In the genomic region with DNA sequence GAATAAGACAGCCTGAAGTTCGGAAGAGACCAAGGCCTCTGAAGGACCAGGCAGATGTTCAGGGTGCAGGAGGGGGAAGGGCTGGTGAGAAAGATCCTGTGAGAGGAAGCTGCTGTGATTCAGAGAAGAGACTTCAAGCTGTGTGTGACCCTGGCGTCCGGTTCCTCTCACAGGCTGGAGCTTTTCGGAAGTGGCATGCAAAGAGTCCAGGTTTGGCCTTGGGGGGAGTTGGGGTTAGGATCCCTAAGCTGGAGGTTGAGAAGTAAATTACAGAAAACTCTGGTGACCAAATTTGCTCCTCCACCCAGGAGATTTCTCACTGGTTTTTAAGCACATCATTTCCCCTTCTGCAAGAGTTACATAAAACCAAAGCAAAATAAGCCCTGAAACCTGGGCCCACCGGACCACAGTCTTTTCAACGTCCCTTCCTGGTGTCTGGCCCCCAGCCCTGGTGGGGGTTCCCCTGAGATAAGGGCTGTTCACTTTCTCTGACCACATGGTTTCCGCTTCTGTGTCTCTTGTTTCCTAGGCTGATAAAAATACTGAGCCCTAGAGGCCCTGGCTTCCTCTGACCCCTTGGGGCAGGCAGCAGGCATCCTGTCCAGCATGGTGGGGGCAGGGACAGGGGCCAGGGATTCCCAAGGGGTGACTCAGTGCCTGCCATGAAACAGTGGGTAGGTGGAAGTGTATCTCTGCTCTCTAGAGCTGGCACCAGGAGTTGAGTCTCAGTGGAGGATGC, we compare ENCODE assay signal across 1 cellular context.
TF ChIP-seq lines count a peak whose summit lies in the region.

No MANE protein-coding gene starts in this region.

TF ChIP-seq in HepG2, 621 proteins besides CTCF, POLR2A, EP300 and RAD21:
- TF ChIP-seq, protein P1, sequence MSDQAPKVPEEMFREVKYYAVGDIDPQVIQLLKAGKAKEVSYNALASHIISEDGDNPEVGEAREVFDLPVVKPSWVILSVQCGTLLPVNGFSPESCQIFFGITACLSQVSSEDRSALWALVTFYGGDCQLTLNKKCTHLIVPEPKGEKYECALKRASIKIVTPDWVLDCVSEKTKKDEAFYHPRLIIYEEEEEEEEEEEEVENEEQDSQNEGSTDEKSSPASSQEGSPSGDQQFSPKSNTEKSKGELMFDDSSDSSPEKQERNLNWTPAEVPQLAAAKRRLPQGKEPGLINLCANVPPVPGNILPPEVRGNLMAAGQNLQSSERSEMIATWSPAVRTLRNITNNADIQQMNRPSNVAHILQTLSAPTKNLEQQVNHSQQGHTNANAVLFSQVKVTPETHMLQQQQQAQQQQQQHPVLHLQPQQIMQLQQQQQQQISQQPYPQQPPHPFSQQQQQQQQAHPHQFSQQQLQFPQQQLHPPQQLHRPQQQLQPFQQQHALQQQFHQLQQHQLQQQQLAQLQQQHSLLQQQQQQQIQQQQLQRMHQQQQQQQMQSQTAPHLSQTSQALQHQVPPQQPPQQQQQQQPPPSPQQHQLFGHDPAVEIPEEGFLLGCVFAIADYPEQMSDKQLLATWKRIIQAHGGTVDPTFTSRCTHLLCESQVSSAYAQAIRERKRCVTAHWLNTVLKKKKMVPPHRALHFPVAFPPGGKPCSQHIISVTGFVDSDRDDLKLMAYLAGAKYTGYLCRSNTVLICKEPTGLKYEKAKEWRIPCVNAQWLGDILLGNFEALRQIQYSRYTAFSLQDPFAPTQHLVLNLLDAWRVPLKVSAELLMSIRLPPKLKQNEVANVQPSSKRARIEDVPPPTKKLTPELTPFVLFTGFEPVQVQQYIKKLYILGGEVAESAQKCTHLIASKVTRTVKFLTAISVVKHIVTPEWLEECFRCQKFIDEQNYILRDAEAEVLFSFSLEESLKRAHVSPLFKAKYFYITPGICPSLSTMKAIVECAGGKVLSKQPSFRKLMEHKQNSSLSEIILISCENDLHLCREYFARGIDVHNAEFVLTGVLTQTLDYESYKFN (CRISPR knock-in tag; conservative IDR thresholded peaks at IDR 0.05), result 0 out of 2 replicates have a peak, but pooled peaks have one; percentile 14
- TF ChIP-seq ZNF841 (CRISPR knock-in tag; IDR thresholded peaks at IDR 0.05; ENCODE audit: borderline replicate concordance) (no peak), RARA (CRISPR knock-in tag; IDR thresholded peaks at IDR 0.05) (peak; percentile 42; the same call in 1 of the 2 replicates), JUN (CRISPR knock-in tag; IDR thresholded peaks at IDR 0.05) (peak; percentile 67), POLR2G (IDR thresholded peaks at IDR 0.05; ENCODE audit: low read depth, low read length) (peak; percentile 11; the same call in 1 of the 2 replicates), ELF3 (CRISPR knock-in tag; IDR thresholded peaks at IDR 0.05) (0 out of 2 replicates have a peak, but pooled peaks have one; percentile 18), TEAD3 (CRISPR knock-in tag; optimal IDR thresholded peaks at IDR 0.05; ENCODE audit: borderline replicate concordance) (peak; percentile 76), FOSL2 (CRISPR knock-in tag; IDR thresholded peaks at IDR 0.05) (peak; percentile 90), ATM (IDR thresholded peaks at IDR 0.05; ENCODE audit: borderline replicate concordance) (no peak), GABPA (IDR thresholded peaks at IDR 0.05; ENCODE audit: low read depth, low read length) (no peak), GABPA (CRISPR knock-in tag; IDR thresholded peaks at IDR 0.05; ENCODE audit: low read depth) (peak; percentile 43), ETV5 (CRISPR knock-in tag; IDR thresholded peaks at IDR 0.05; ENCODE audit: borderline replicate concordance) (peak; percentile 56; the same call in 1 of the 2 replicates)
- TF ChIP-seq, protein P2, sequence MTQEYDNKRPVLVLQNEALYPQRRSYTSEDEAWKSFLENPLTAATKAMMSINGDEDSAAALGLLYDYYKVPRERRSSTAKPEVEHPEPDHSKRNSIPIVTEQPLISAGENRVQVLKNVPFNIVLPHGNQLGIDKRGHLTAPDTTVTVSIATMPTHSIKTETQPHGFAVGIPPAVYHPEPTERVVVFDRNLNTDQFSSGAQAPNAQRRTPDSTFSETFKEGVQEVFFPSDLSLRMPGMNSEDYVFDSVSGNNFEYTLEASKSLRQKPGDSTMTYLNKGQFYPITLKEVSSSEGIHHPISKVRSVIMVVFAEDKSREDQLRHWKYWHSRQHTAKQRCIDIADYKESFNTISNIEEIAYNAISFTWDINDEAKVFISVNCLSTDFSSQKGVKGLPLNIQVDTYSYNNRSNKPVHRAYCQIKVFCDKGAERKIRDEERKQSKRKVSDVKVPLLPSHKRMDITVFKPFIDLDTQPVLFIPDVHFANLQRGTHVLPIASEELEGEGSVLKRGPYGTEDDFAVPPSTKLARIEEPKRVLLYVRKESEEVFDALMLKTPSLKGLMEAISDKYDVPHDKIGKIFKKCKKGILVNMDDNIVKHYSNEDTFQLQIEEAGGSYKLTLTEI (CRISPR knock-in tag; conservative IDR thresholded peaks at IDR 0.05), result no peak
- TF ChIP-seq, protein P3, sequence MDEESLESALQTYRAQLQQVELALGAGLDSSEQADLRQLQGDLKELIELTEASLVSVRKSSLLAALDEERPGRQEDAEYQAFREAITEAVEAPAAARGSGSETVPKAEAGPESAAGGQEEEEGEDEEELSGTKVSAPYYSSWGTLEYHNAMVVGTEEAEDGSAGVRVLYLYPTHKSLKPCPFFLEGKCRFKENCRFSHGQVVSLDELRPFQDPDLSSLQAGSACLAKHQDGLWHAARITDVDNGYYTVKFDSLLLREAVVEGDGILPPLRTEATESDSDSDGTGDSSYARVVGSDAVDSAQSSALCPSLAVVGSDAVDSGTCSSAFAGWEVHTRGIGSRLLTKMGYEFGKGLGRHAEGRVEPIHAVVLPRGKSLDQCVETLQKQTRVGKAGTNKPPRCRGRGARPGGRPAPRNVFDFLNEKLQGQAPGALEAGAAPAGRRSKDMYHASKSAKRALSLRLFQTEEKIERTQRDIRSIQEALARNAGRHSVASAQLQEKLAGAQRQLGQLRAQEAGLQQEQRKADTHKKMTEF (CRISPR knock-in tag; IDR thresholded peaks at IDR 0.05), result 0 out of 2 replicates have a peak, but pooled peaks have one; percentile 31
- TF ChIP-seq, protein P4, sequence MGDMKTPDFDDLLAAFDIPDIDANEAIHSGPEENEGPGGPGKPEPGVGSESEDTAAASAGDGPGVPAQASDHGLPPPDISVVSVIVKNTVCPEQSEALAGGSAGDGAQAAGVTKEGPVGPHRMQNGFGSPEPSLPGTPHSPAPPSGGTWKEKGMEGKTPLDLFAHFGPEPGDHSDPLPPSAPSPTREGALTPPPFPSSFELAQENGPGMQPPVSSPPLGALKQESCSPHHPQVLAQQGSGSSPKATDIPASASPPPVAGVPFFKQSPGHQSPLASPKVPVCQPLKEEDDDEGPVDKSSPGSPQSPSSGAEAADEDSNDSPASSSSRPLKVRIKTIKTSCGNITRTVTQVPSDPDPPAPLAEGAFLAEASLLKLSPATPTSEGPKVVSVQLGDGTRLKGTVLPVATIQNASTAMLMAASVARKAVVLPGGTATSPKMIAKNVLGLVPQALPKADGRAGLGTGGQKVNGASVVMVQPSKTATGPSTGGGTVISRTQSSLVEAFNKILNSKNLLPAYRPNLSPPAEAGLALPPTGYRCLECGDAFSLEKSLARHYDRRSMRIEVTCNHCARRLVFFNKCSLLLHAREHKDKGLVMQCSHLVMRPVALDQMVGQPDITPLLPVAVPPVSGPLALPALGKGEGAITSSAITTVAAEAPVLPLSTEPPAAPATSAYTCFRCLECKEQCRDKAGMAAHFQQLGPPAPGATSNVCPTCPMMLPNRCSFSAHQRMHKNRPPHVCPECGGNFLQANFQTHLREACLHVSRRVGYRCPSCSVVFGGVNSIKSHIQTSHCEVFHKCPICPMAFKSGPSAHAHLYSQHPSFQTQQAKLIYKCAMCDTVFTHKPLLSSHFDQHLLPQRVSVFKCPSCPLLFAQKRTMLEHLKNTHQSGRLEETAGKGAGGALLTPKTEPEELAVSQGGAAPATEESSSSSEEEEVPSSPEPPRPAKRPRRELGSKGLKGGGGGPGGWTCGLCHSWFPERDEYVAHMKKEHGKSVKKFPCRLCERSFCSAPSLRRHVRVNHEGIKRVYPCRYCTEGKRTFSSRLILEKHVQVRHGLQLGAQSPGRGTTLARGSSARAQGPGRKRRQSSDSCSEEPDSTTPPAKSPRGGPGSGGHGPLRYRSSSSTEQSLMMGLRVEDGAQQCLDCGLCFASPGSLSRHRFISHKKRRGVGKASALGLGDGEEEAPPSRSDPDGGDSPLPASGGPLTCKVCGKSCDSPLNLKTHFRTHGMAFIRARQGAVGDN (CRISPR knock-in tag; IDR thresholded peaks at IDR 0.05), result peak; percentile 37
- TF ChIP-seq, protein P5, sequence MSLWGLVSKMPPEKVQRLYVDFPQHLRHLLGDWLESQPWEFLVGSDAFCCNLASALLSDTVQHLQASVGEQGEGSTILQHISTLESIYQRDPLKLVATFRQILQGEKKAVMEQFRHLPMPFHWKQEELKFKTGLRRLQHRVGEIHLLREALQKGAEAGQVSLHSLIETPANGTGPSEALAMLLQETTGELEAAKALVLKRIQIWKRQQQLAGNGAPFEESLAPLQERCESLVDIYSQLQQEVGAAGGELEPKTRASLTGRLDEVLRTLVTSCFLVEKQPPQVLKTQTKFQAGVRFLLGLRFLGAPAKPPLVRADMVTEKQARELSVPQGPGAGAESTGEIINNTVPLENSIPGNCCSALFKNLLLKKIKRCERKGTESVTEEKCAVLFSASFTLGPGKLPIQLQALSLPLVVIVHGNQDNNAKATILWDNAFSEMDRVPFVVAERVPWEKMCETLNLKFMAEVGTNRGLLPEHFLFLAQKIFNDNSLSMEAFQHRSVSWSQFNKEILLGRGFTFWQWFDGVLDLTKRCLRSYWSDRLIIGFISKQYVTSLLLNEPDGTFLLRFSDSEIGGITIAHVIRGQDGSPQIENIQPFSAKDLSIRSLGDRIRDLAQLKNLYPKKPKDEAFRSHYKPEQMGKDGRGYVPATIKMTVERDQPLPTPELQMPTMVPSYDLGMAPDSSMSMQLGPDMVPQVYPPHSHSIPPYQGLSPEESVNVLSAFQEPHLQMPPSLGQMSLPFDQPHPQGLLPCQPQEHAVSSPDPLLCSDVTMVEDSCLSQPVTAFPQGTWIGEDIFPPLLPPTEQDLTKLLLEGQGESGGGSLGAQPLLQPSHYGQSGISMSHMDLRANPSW (CRISPR knock-in tag; IDR thresholded peaks at IDR 0.05; ENCODE audit: borderline replicate concordance), result no peak
- TF ChIP-seq, protein P6, sequence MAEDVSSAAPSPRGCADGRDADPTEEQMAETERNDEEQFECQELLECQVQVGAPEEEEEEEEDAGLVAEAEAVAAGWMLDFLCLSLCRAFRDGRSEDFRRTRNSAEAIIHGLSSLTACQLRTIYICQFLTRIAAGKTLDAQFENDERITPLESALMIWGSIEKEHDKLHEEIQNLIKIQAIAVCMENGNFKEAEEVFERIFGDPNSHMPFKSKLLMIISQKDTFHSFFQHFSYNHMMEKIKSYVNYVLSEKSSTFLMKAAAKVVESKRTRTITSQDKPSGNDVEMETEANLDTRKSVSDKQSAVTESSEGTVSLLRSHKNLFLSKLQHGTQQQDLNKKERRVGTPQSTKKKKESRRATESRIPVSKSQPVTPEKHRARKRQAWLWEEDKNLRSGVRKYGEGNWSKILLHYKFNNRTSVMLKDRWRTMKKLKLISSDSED (CRISPR knock-in tag; IDR thresholded peaks at IDR 0.05), result 0 out of 2 replicates have a peak, but pooled peaks have one; percentile 36
- TF ChIP-seq, protein P7, sequence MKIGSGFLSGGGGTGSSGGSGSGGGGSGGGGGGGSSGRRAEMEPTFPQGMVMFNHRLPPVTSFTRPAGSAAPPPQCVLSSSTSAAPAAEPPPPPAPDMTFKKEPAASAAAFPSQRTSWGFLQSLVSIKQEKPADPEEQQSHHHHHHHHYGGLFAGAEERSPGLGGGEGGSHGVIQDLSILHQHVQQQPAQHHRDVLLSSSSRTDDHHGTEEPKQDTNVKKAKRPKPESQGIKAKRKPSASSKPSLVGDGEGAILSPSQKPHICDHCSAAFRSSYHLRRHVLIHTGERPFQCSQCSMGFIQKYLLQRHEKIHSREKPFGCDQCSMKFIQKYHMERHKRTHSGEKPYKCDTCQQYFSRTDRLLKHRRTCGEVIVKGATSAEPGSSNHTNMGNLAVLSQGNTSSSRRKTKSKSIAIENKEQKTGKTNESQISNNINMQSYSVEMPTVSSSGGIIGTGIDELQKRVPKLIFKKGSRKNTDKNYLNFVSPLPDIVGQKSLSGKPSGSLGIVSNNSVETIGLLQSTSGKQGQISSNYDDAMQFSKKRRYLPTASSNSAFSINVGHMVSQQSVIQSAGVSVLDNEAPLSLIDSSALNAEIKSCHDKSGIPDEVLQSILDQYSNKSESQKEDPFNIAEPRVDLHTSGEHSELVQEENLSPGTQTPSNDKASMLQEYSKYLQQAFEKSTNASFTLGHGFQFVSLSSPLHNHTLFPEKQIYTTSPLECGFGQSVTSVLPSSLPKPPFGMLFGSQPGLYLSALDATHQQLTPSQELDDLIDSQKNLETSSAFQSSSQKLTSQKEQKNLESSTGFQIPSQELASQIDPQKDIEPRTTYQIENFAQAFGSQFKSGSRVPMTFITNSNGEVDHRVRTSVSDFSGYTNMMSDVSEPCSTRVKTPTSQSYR (CRISPR knock-in tag; IDR thresholded peaks at IDR 0.05; ENCODE audit: borderline replicate concordance), result peak; percentile 73
